9 cellular contexts compared by ENCODE assay signal in the genomic region with DNA sequence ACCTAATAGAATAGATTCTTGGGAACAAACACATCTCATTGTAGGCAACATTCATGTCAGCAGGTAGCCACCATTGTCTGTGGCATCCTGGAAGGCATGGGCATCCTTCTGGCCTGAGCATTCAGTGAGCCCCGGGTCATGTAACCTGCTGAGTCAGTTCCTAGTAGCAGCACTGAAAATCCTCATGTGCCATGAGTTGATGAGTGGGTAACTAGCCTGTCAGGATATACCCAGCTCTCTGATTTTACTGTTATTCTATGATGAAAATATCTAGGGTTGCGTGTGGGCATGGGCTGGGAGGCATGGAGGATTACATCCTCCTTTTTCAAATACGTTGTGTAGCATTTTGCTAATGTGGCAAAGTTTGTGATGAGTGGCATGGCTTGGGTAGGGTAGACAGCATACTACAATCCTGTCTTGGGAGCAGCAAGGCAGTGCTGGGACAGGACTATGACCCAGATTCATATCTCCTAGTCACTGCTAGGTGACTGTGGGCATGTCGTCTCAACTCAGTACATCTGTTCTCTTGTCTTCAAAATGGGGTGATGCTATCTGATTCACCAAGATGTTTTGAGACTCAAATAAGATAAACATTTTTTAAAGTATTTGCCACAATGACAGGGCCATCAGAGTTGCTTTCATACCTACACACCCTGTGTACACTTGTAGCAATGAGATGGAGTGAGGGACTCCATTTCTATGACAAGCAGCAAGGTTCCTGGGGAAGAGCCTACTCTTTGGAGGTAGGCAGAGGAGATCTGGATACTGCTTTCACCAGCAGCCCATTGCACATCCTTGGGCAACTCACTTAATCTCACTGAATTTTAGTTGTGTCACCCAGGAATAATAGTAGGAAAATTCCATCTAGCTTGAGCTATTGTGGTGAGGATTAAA.
DNase-seq lines count a peak whose midpoint lies in the region; ATAC-seq lines count a peak whose summit lies in the region.
"Had no signal": no experiment of that assay in that cellular context is flagged by ENCODE, and none has a peak within 500 bp of the region (broad histone marks: within the 10 kb centered on the region; RNA-seq: fewer than 3 reads in every experiment).

No MANE protein-coding gene starts in this region.

- peaks cover 78% of the 10 kb centered on the region for H3K4me1 Mint-ChIP-seq in T-helper 1 cell treated with Interleukin-12 subunit alpha and Interleukin-12 subunit beta and Interleukin-4 antibody, amounts not matched to agents 30 μg/mL and 1 μg/mL, for 36 hours (ENCODE audit: low read depth)
- H3K4me1 Mint-ChIP-seq in stimulated activated effector memory CD8-positive, alpha-beta T cell treated with anti-CD3 and anti-CD28 coated beads, Interleukin-12 subunit alpha, Interleukin-12 subunit beta, amount 100 ng/mL, for 72 hours: peaks cover 85% of the 10 kb centered on the region

- H3K36me3 Mint-ChIP-seq in T-helper 1 cell treated with Interleukin-12 subunit alpha and Interleukin-12 subunit beta and Interleukin-4 antibody, amounts not matched to agents 30 μg/mL and 1 μg/mL, for 36 hours (ENCODE audit: low read depth): peaks cover 45% of the 10 kb centered on the region
- H3K36me3 Mint-ChIP-seq in stimulated activated effector memory CD8-positive, alpha-beta T cell treated with anti-CD3 and anti-CD28 coated beads, Interleukin-12 subunit alpha, Interleukin-12 subunit beta, amount 100 ng/mL, for 72 hours: peaks cover 29% of the 10 kb centered on the region

- H3K4me3 Mint-ChIP-seq in T-helper 1 cell treated with Interleukin-12 subunit alpha and Interleukin-12 subunit beta and Interleukin-4 antibody, amounts not matched to agents 30 μg/mL and 1 μg/mL, for 36 hours: peak overlapping the region; percentile 16
- H3K4me3 Mint-ChIP-seq in stimulated activated effector memory CD8-positive, alpha-beta T cell treated with anti-CD3 and anti-CD28 coated beads, Interleukin-12 subunit alpha, Interleukin-12 subunit beta, amount 100 ng/mL, for 72 hours: peak overlapping the region; percentile 13

- peaks cover 9% of the 10 kb centered on the region for H3K9me3 Mint-ChIP-seq in T-helper 1 cell treated with Interleukin-12 subunit alpha and Interleukin-12 subunit beta and Interleukin-4 antibody, amounts not matched to agents 30 μg/mL and 1 μg/mL, for 36 hours
- peaks cover 5% of the 10 kb centered on the region for H3K9me3 Mint-ChIP-seq in stimulated activated effector memory CD8-positive, alpha-beta T cell treated with anti-CD3 and anti-CD28 coated beads, Interleukin-12 subunit alpha, Interleukin-12 subunit beta, amount 100 ng/mL, for 72 hours

- ATAC-seq in activated CD4-positive, CD25-positive, alpha-beta regulatory T cell treated with anti-CD3 and anti-CD28 coated beads, Interleukin-2, amount 50 U/mL, for 24 hours: peak; percentile 42 to 52
- ATAC-seq in esophagus mucosa (peak; percentile 12), GM21529 (IDR thresholded peaks at IDR 0.05; ENCODE audit: unreplicated experiment) (no peak)
- ATAC-seq in stimulated activated effector memory CD8-positive, alpha-beta T cell treated with anti-CD3 and anti-CD28 coated beads, Interleukin-12 subunit alpha, Interleukin-12 subunit beta, amount 100 ng/mL, for 72 hours: peak; percentile 51

- DNase-seq in activated CD4-positive, CD25-positive, alpha-beta regulatory T cell (lab: John Stamatoyannopoulos, UW): no peak
- no peak for DNase-seq in stimulated activated effector memory CD8-positive, alpha-beta T cell treated with anti-CD3 and anti-CD28 coated beads, Interleukin-12 subunit alpha, Interleukin-12 subunit beta, amount 100 ng/mL, for 72 hours (ENCODE audit: low spot score in 2 of 2)
- no peak for DNase-seq in NCI-H345 (lab: John Stamatoyannopoulos, UW)
- DNase-seq in NCI-H2107 (lab: John Stamatoyannopoulos, UW): no peak
- DNase-seq: activated CD8-positive, alpha-beta memory T cell treated with anti-CD3 and anti-CD28 coated beads, Interleukin-2, amount 50 U/mL, for 48 hours had no signal

- H3K27me3 Mint-ChIP-seq in T-helper 1 cell treated with Interleukin-12 subunit alpha and Interleukin-12 subunit beta and Interleukin-4 antibody, amounts not matched to agents 30 μg/mL and 1 μg/mL, for 36 hours (ENCODE audit: low read depth): no peaks in the 10 kb centered on the region

- peak overlapping the region; percentile 89 for H3K27ac Mint-ChIP-seq in T-helper 1 cell treated with Interleukin-12 subunit alpha and Interleukin-12 subunit beta and Interleukin-4 antibody, amounts not matched to agents 30 μg/mL and 1 μg/mL, for 36 hours
- peak overlapping the region; percentile 90 for H3K27ac Mint-ChIP-seq in stimulated activated effector memory CD8-positive, alpha-beta T cell treated with anti-CD3 and anti-CD28 coated beads, Interleukin-12 subunit alpha, Interleukin-12 subunit beta, amount 100 ng/mL, for 72 hours
